In genomic region chr1:72000809-72001208, GRCh38 we compare ENCODE assay signal across 13 cellular contexts.
DNase-seq lines count a peak whose midpoint lies in the region; ATAC-seq and TF ChIP-seq lines count a peak whose summit lies in the region.
"Had no signal": no experiment of that assay in that cellular context is flagged by ENCODE, and none has a peak within 500 bp of the region (broad histone marks: within the 10 kb centered on the region; RNA-seq: fewer than 3 reads in every experiment).

No MANE protein-coding gene starts in this region.

- no peaks in the 10 kb centered on the region; a peak in 2 of 4 replicates for H3K4me1 ChIP-seq in SK-N-SH (ENCODE audit: control insufficient read depth in 1 of 2, insufficient read depth in 2 of 2, low read depth in 1 of 2, low read length in 1 of 2)
- H3K4me1 ChIP-seq: BLaER1 treated with 17β-estradiol and CSF1 and Interleukin-3, amounts not matched to agents 10 nM and 100 nM had no signal

- H3K36me3 ChIP-seq in SK-N-SH (replicated peaks in 1 of 2; ENCODE audit: control insufficient read depth in 1 of 2, insufficient read depth in 2 of 2, low read length in 1 of 2), result no peaks in the 10 kb centered on the region
- H3K36me3 ChIP-seq: BLaER1 treated with 17β-estradiol and CSF1 and Interleukin-3, amounts not matched to agents 10 nM and 100 nM had no signal

- H3K9ac ChIP-seq in SK-N-SH, result no peak overlapping the region
- H3K9ac ChIP-seq: BLaER1 treated with 17β-estradiol and CSF1 and Interleukin-3, amounts not matched to agents 10 nM and 100 nM had no signal

- H3K79me2 ChIP-seq in SK-N-SH (ENCODE audit: insufficient read depth), result no peaks in the 10 kb centered on the region

- H3K4me2 ChIP-seq in SK-N-SH, result no peak overlapping the region

- H4K20me1 ChIP-seq in SK-N-SH (ENCODE audit: insufficient read depth), result no peaks in the 10 kb centered on the region
- H4K20me1 ChIP-seq: BLaER1 treated with 17β-estradiol and CSF1 and Interleukin-3, amounts not matched to agents 10 nM and 100 nM had no signal

- no peaks in the 10 kb centered on the region for H3K9me3 ChIP-seq in SK-N-SH
- H3K9me3 ChIP-seq: BLaER1 treated with 17β-estradiol and CSF1 and Interleukin-3, amounts not matched to agents 10 nM and 100 nM had no signal

- peak overlapping the region; percentile 58; the same call in 1 of the 2 replicates for H2AFZ ChIP-seq in SK-N-SH (ENCODE audit: low read depth)

- POLR2A ChIA-PET in SK-N-SH (lab: Yijun Ruan, JAX), result no interaction called here

- WGBS in SK-N-SH (ENCODE audit: low lambda C conversion rate), result 62% methylated on average over 4 of the region's 4 CpGs

- no peak for TF ChIP-seq RAD21 in SK-N-SH (IDR thresholded peaks at IDR 0.05; ENCODE audit: low read length)

- no peaks in the 10 kb centered on the region for H3F3A ChIP-seq in SK-N-SH (replicated peaks; ENCODE audit: insufficient read depth)

- no peaks in the 10 kb centered on the region for H3K27me3 ChIP-seq in SK-N-SH (ENCODE audit: insufficient read depth)
- H3K27me3 ChIP-seq: BLaER1 treated with 17β-estradiol and CSF1 and Interleukin-3, amounts not matched to agents 10 nM and 100 nM had no signal

- H3K4me3 ChIP-seq in SK-N-SH (ENCODE audit: low read depth in 2 of 2, low read length in 1 of 2), result no peak overlapping the region
- no peak overlapping the region for H3K4me3 ChIP-seq in fibroblast of the aortic adventitia (ENCODE audit: low read depth, low read length)
- H3K4me3 ChIP-seq: BLaER1 treated with 17β-estradiol and CSF1 and Interleukin-3, amounts not matched to agents 10 nM and 100 nM had no signal

- DNase-seq in COR-L47 (lab: John Stamatoyannopoulos, UW) (peak; percentile 18), SK-N-SH (no peak), fibroblast of the aortic adventitia (ENCODE audit: low read depth) (peak; percentile 52), ecto neural progenitor cell (ENCODE audit: low spot score) (no peak)
- no peak for DNase-seq in effector CD4-positive, alpha-beta T cell
- DNase-seq: activated CD4-positive, alpha-beta T cell treated with anti-CD3 and anti-CD28 coated beads, Interleukin-2, amount 50 U/mL, for 48 hours; activated naive CD8-positive, alpha-beta T cell treated with anti-CD3 and anti-CD28 coated beads, Interleukin-2, amount 10 ng/mL, durations not matched to agents 7 days and 5 days; NCI-H2227 treated with DMSO at 0.1 percent for 48 hours; stimulated activated naive CD8-positive, alpha-beta T cell treated with anti-CD3 and anti-CD28 coated beads, Interleukin-15, Interleukin-2, amounts not matched to agents 100 U/mL and 50 U/mL, for 24 hours had no signal

- TF ChIP-seq CTCF in SK-N-SH (IDR thresholded peaks at IDR 0.05), result no peak
- TF ChIP-seq CTCF in fibroblast of the aortic adventitia (IDR thresholded peaks at IDR 0.05; ENCODE audit: insufficient read depth, low read length), result no peak

- no peaks in the 10 kb centered on the region for H3K9me2 ChIP-seq in SK-N-SH

- H3K27ac ChIP-seq in SK-N-SH (ENCODE audit: low read depth in 2 of 2, low read length in 1 of 2), result no peak overlapping the region

- TF ChIP-seq EP300 in SK-N-SH (IDR thresholded peaks at IDR 0.05; ENCODE audit: borderline replicate concordance in 1 of 2, low read depth in 1 of 2, low read length in 1 of 2), result no peak

- CTCF ChIA-PET in SK-N-SH (lab: Yijun Ruan, JAX), result interaction anchor here (1.3 to 1.8 kb wide), 2 partner anchors 9 to 37 kb away, joined by 4 read pairs; no protein-coding TSS in a partner anchor

- ATAC-seq in HG03442 (IDR thresholded peaks at IDR 0.05; ENCODE audit: unreplicated experiment) (peak; percentile 54), GM18498 (IDR thresholded peaks at IDR 0.05; ENCODE audit: unreplicated experiment) (no peak), GM21367 (IDR thresholded peaks at IDR 0.05; ENCODE audit: unreplicated experiment) (no peak)
- ATAC-seq: stimulated activated naive CD8-positive, alpha-beta T cell treated with anti-CD3 and anti-CD28 coated beads, Interleukin-15, Interleukin-2, amounts not matched to agents 100 U/mL and 50 U/mL, for 24 hours had no signal

TF ChIP-seq in SK-N-SH, 30 proteins besides CTCF, POLR2A, EP300 and RAD21:
- TF ChIP-seq ZBTB33 (IDR thresholded peaks at IDR 0.05; ENCODE audit: borderline replicate concordance, low read depth), result no peak
- no peak for TF ChIP-seq TAF1 (IDR thresholded peaks at IDR 0.05; ENCODE audit: borderline replicate concordance, low read depth, low read length)
- no peak for TF ChIP-seq JUND (IDR thresholded peaks at IDR 0.05)
- no peak for TF ChIP-seq RXRA (IDR thresholded peaks at IDR 0.05; ENCODE audit: borderline replicate concordance, low read depth)
- TF ChIP-seq RFX5 (IDR thresholded peaks at IDR 0.05; ENCODE audit: low read length), result no peak

Comparison
In these comparisons a context has a peak if more than half of its experiments do, and no peak if none do; other contexts are left out.
1. DNase-seq: peak in COR-L47 (single experiment) and fibroblast of the aortic adventitia (single experiment); none in SK-N-SH (single experiment), ecto neural progenitor cell (single experiment) and effector CD4-positive, alpha-beta T cell (single experiment).